ENCODE assay signal across 1 cellular context in genomic region chr3:127691974-127692373, GRCh38.
TF ChIP-seq lines count a peak whose summit lies in the region.

No MANE protein-coding gene starts in this region.

TF ChIP-seq in IMR-90, 13 proteins besides CTCF, POLR2A, EP300 and RAD21 (continued from another document):
- no peak for TF ChIP-seq ELK1 (IDR thresholded peaks at IDR 0.05; ENCODE audit: borderline replicate concordance, low read depth, low read length)
- no peak for TF ChIP-seq RCOR1 (IDR thresholded peaks at IDR 0.05; ENCODE audit: insufficient replicate concordance, low read length)
